ENCODE assay signal across 29 cellular contexts in the genomic region with DNA sequence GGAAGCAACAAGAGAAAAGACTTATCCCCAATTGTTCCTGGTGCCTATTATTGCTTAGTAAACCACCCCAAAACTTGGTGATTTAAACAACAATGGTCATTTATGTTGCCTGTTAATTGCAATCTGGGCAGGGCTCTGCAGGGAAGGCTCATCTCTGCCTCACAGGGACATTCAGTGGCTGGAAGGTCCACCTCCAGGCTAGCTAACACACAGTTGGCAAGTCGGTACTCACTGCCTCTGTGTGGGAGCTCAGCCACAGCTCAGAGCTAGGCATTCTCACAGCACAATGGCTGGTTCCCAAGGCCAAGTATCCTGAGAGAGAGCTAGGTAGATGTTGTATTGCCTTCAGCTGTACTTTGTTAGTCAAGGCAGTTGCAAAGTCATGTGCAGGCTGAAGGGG.
"Had no signal": no experiment of that assay in that cellular context is flagged by ENCODE, and none has a peak within 500 bp of the region (broad histone marks: within the 10 kb centered on the region; RNA-seq: fewer than 3 reads in every experiment).

No MANE protein-coding gene starts in this region.

- DNase-seq: stimulated activated CD4-positive, alpha-beta T cell treated with anti-CD3 and anti-CD28 coated beads, Interleukin-2, amount 100 ng/mL, for 48 hours; stimulated activated CD4-positive, alpha-beta T cell treated with anti-CD3 and anti-CD28 coated beads, Interleukin-4, amount 100 ng/mL, for 1 hour; stimulated activated CD4-positive, alpha-beta T cell treated with anti-CD3 and anti-CD28 coated beads, Interleukin-4, amount 100 ng/mL, for 24 hours; stimulated activated CD4-positive, alpha-beta T cell treated with anti-CD3 and anti-CD28 coated beads, Interleukin-4, amount 100 ng/mL, for 4 hours; stimulated activated CD8-positive, alpha-beta memory T cell treated with anti-CD3 and anti-CD28 coated beads, Interleukin-4, amount 100 ng/mL, for 48 hours; stimulated activated naive B cell treated with anti-CD40 and anti-IgM and Interleukin-4, amounts not matched to agents 10 μg/mL and 1 μg/mL and 100 μg/mL, for 72 hours; stimulated activated naive CD4-positive, alpha-beta T cell; stimulated activated naive CD4-positive, alpha-beta T cell treated with Interleukin-2 at 50 U/mL for 16 hours; stimulated activated naive CD8-positive, alpha-beta T cell treated with anti-CD3 and anti-CD28 coated beads, Interleukin-15, amount 100 ng/mL, for 72 hours; stimulated activated naive CD8-positive, alpha-beta T cell treated with anti-CD3 and anti-CD28 coated beads, Interleukin-15, Interleukin-2, amounts not matched to agents 100 U/mL and 50 U/mL, for 24 hours; stomach; substantia nigra; testis; thyroid gland; tibial artery; transverse colon; trophoblast cell; upper lobe of left lung; upper lobe of right lung; uterus had no signal

- H3K27me3 ChIP-seq: stomach, suprapubic skin, testis, thyroid gland, tibial artery, tibial nerve, transverse colon, upper lobe of left lung, upper lobe of right lung, uterus, vagina had no signal

- H3K27me3 Mint-ChIP-seq: stimulated activated memory B cell treated with anti-CD40 and anti-IgM and Interleukin-4, amounts not matched to agents 10 μg/mL and 1 μg/mL and 100 μg/mL, for 72 hours; stimulated activated naive B cell treated with anti-CD40 and anti-IgM and Interleukin-4, amounts not matched to agents 10 μg/mL and 1 μg/mL and 100 μg/mL, for 72 hours; stimulated activated naive CD8-positive, alpha-beta T cell treated with anti-CD3 and anti-CD28 coated beads, Interleukin-15, amount 100 ng/mL, for 72 hours; stimulated activated naive CD8-positive, alpha-beta T cell treated with anti-CD3 and anti-CD28 coated beads, Interleukin-15, Interleukin-2, amounts not matched to agents 100 ng/mL and 50 ng/mL, for 24 hours; type B pancreatic cell had no signal

- H3K4me1 ChIP-seq: suprapubic skin, testis, thyroid gland, tibial artery, tibial nerve, upper lobe of left lung, upper lobe of right lung, uterus, vagina had no signal

- H3K27ac ChIP-seq: stomach, suprapubic skin, testis, thoracic aorta, thyroid gland, tibial artery, tibial nerve, transverse colon, upper lobe of left lung, upper lobe of right lung, uterus, vagina had no signal

- H3K4me3 ChIP-seq: stomach, suprapubic skin, testis, thoracic aorta, thyroid gland, tibial artery, tibial nerve, transverse colon, upper lobe of left lung, upper lobe of right lung, uterus, vagina had no signal

- FAIRE-seq: urothelium cell line had no signal

- H3K4me1 Mint-ChIP-seq: stimulated activated naive CD8-positive, alpha-beta T cell treated with anti-CD3 and anti-CD28 coated beads, Interleukin-15, amount 100 ng/mL, for 72 hours had no signal

- H3K36me3 Mint-ChIP-seq: stimulated activated effector memory CD8-positive, alpha-beta T cell treated with anti-CD3 and anti-CD28 coated beads, Interleukin-12 subunit alpha, Interleukin-12 subunit beta, amount 100 ng/mL, for 72 hours had no signal

- H3K36me3 ChIP-seq: suprapubic skin, upper lobe of right lung, uterus, vagina had no signal

- H3K27ac Mint-ChIP-seq: stimulated activated effector memory CD8-positive, alpha-beta T cell treated with anti-CD3 and anti-CD28 coated beads, Interleukin-12 subunit alpha, Interleukin-12 subunit beta, amount 100 ng/mL, for 72 hours; stimulated activated memory B cell treated with anti-CD40 and anti-IgM and Interleukin-4, amounts not matched to agents 10 μg/mL and 1 μg/mL and 100 μg/mL, for 72 hours; stimulated activated naive B cell treated with anti-CD40 and anti-IgM and Interleukin-4, amounts not matched to agents 10 μg/mL and 1 μg/mL and 100 μg/mL, for 72 hours; stimulated activated naive CD8-positive, alpha-beta T cell treated with anti-CD3 and anti-CD28 coated beads, Interleukin-15, amount 100 ng/mL, for 72 hours; stimulated activated naive CD8-positive, alpha-beta T cell treated with anti-CD3 and anti-CD28 coated beads, Interleukin-15, Interleukin-2, amounts not matched to agents 100 ng/mL and 50 ng/mL, for 24 hours; type B pancreatic cell had no signal

- H3K4me3 Mint-ChIP-seq: stimulated activated effector memory CD8-positive, alpha-beta T cell treated with anti-CD3 and anti-CD28 coated beads, Interleukin-12 subunit alpha, Interleukin-12 subunit beta, amount 100 ng/mL, for 72 hours; stimulated activated memory B cell treated with anti-CD40 and anti-IgM and Interleukin-4, amounts not matched to agents 10 μg/mL and 1 μg/mL and 100 μg/mL, for 72 hours; stimulated activated naive B cell treated with anti-CD40 and anti-IgM and Interleukin-4, amounts not matched to agents 10 μg/mL and 1 μg/mL and 100 μg/mL, for 72 hours; stimulated activated naive CD8-positive, alpha-beta T cell treated with anti-CD3 and anti-CD28 coated beads, Interleukin-15, amount 100 ng/mL, for 72 hours; stimulated activated naive CD8-positive, alpha-beta T cell treated with anti-CD3 and anti-CD28 coated beads, Interleukin-15, Interleukin-2, amounts not matched to agents 100 ng/mL and 50 ng/mL, for 24 hours; type B pancreatic cell had no signal

- H3K9me3 ChIP-seq: stomach, suprapubic skin, testis, thoracic aorta, thyroid gland, tibial artery, tibial nerve, transverse colon, upper lobe of left lung, upper lobe of right lung, uterus, vagina had no signal

- H3K9me3 Mint-ChIP-seq: stimulated activated effector memory CD8-positive, alpha-beta T cell treated with anti-CD3 and anti-CD28 coated beads, Interleukin-12 subunit alpha, Interleukin-12 subunit beta, amount 100 ng/mL, for 72 hours; stimulated activated memory B cell treated with anti-CD40 and anti-IgM and Interleukin-4, amounts not matched to agents 10 μg/mL and 1 μg/mL and 100 μg/mL, for 72 hours; stimulated activated naive B cell treated with anti-CD40 and anti-IgM and Interleukin-4, amounts not matched to agents 10 μg/mL and 1 μg/mL and 100 μg/mL, for 72 hours; stimulated activated naive CD8-positive, alpha-beta T cell treated with anti-CD3 and anti-CD28 coated beads, Interleukin-15, amount 100 ng/mL, for 72 hours; stimulated activated naive CD8-positive, alpha-beta T cell treated with anti-CD3 and anti-CD28 coated beads, Interleukin-15, Interleukin-2, amounts not matched to agents 100 ng/mL and 50 ng/mL, for 24 hours; type B pancreatic cell had no signal

- ATAC-seq: stimulated activated effector memory CD8-positive, alpha-beta T cell treated with anti-CD3 and anti-CD28 coated beads, Interleukin-12 subunit alpha, Interleukin-12 subunit beta, amount 100 ng/mL, for 72 hours; stimulated activated memory B cell treated with anti-CD40 and anti-IgM and Interleukin-4, amounts not matched to agents 10 μg/mL and 1 μg/mL and 100 μg/mL, for 72 hours; stimulated activated naive B cell treated with anti-CD40 and anti-IgM and Interleukin-4, amounts not matched to agents 10 μg/mL and 1 μg/mL and 100 μg/mL, for 72 hours; stimulated activated naive CD8-positive, alpha-beta T cell treated with anti-CD3 and anti-CD28 coated beads, Interleukin-15, amount 100 ng/mL, for 72 hours; stimulated activated naive CD8-positive, alpha-beta T cell treated with anti-CD3 and anti-CD28 coated beads, Interleukin-15, Interleukin-2, amounts not matched to agents 100 U/mL and 50 U/mL, for 24 hours; upper lobe of right lung had no signal
